ENCODE assay signal across 8 cellular contexts in genomic region chr17:42609182-42609813, GRCh38. TPM values are rescaled to one million over a fixed set of nuclear protein-coding genes. Genes with fewer than 3 reads are reported as not detected.
DNase-seq lines count a peak whose midpoint lies in the region; ATAC-seq and TF ChIP-seq lines count a peak whose summit lies in the region.

TSS of gene RETREG3 (minus strand) at chr17:42609374. CDS start at chr17:42609324, 50 bp downstream.
TSS of gene TUBG1 (plus strand) at chr17:42609683. CDS start at chr17:42609738, 55 bp downstream.

- peak within 1 kb of the TSS; percentile 98 for H3K4me3 ChIP-seq in CD4-positive, CD25-positive, alpha-beta regulatory T cell (ENCODE audit: low read depth, low read length)
- peak within 1 kb of the TSS; percentile 96 to 99 for H3K4me3 ChIP-seq in left lung

- peaks cover 52% of the 10 kb centered on the region for H3K4me1 ChIP-seq in CD4-positive, CD25-positive, alpha-beta regulatory T cell (ENCODE audit: control insufficient read depth, insufficient read depth, low read length, poor library complexity, severe bottlenecking)
- H3K4me1 ChIP-seq in left lung = peaks cover 12 to 51% of the 10 kb centered on the region in 2 donors

- peak; percentile 99 to 100 (median 99) for DNase-seq in CD4-positive, CD25-positive, alpha-beta regulatory T cell
- DNase-seq in NCI-H82 (lab: John Stamatoyannopoulos, UW) = peak; percentile 100
- peak; percentile 99 for DNase-seq in activated CD4-positive, alpha-beta T cell treated with anti-CD3 and anti-CD28 coated beads, Interleukin-2, amount 50 U/mL, for 48 hours
- DNase-seq in dermis blood vessel endothelial cell = peak; percentile 99
- DNase-seq in left lung = peak; percentile 99
- DNase-seq in stimulated activated CD4-positive, alpha-beta T cell treated with anti-CD3 and anti-CD28 coated beads, Interleukin-2, amount 100 ng/mL, for 48 hours = peak; percentile 98

- peaks cover 7% of the 10 kb centered on the region for H3K27me3 Mint-ChIP-seq in CD4-positive, CD25-positive, alpha-beta regulatory T cell

- intact Hi-C loops in left lung (cut with DNase I) = no loop called here

- H3K36me3 ChIP-seq in CD4-positive, CD25-positive, alpha-beta regulatory T cell (ENCODE audit: control insufficient read depth, insufficient read depth, low read length) = peaks cover 3% of the 10 kb centered on the region
- H3K36me3 ChIP-seq in left lung = peaks cover 0 to 28% of the 10 kb centered on the region in 2 donors

- peaks cover 6 to 53% (median 36%) of the 10 kb centered on the region in 4 donors for H3K4me1 Mint-ChIP-seq in CD4-positive, CD25-positive, alpha-beta regulatory T cell

- peak within 1 kb of the TSS; percentile 100 for H3K4me3 Mint-ChIP-seq in CD4-positive, CD25-positive, alpha-beta regulatory T cell

- no peaks in the 10 kb centered on the region for H3K9me3 ChIP-seq in CD4-positive, CD25-positive, alpha-beta regulatory T cell (ENCODE audit: control insufficient read depth in 2 of 2, low read length in 2 of 2)
- H3K9me3 ChIP-seq in left lung = no peaks in the 10 kb centered on the region

- no peak for TF ChIP-seq CTCF in left lung (IDR thresholded peaks at IDR 0.05)

- H3K27ac Mint-ChIP-seq in CD4-positive, CD25-positive, alpha-beta regulatory T cell = peak within 1 kb of the TSS; percentile 97 to 100 (median 100)

- no peaks in the 10 kb centered on the region for H3K27me3 ChIP-seq in CD4-positive, CD25-positive, alpha-beta regulatory T cell (ENCODE audit: control insufficient read depth, insufficient read depth, low read length)
- no peaks in the 10 kb centered on the region for H3K27me3 ChIP-seq in left lung

- ATAC-seq in CD4-positive, CD25-positive, alpha-beta regulatory T cell (ENCODE audit: low read depth in 2 of 2) = peak; percentile 90 to 93
- ATAC-seq in GM19397 (IDR thresholded peaks at IDR 0.05; ENCODE audit: unreplicated experiment) (peak; percentile 87), HG03571 (IDR thresholded peaks at IDR 0.05; ENCODE audit: unreplicated experiment) (peak; percentile 77), left lung (peak; percentile 97)

- peaks cover 26% of the 10 kb centered on the region for H3K36me3 Mint-ChIP-seq in CD4-positive, CD25-positive, alpha-beta regulatory T cell

- H3K27ac ChIP-seq in CD4-positive, CD25-positive, alpha-beta regulatory T cell (ENCODE audit: insufficient read depth, low read length, poor library complexity, severe bottlenecking) = peak within 1 kb of the TSS; percentile 91
- peak within 1 kb of the TSS; percentile 93 to 95 for H3K27ac ChIP-seq in left lung

- no peaks in the 10 kb centered on the region for H3K9me3 Mint-ChIP-seq in CD4-positive, CD25-positive, alpha-beta regulatory T cell

RNA-seq across cellular contexts. Expression of gene RETREG3, which starts in this region (rescaled TPM):
- 116 TPM for total RNA-seq in CD4-positive, CD25-positive, alpha-beta regulatory T cell
- 100 to 1,000 TPM; 201 to 243 (median 218) TPM for polyA plus RNA-seq in CD4-positive, CD25-positive, alpha-beta regulatory T cell
- total RNA-seq in dermis blood vessel endothelial cell (63.8 and 72.5 TPM in 2 replicates), left lung (10 to 100 TPM; 59.9 to 75.5 TPM)

RNA-seq across cellular contexts. Expression of gene TUBG1, which starts in this region (rescaled TPM):
- total RNA-seq in CD4-positive, CD25-positive, alpha-beta regulatory T cell = 8.2 TPM
- polyA plus RNA-seq in CD4-positive, CD25-positive, alpha-beta regulatory T cell = 10 to 100 TPM in 2 of 4 donors, 1 to 10 TPM in 2; 7.2 to 13.5 (median 10.1) TPM
- total RNA-seq in dermis blood vessel endothelial cell = 27.6 and 62.5 TPM in 2 replicates
- 10 to 100 TPM; 42.6 to 63.2 TPM for total RNA-seq in left lung

Comparison
In these comparisons a context has a peak if more than half of its experiments do, and no peak if none do; other contexts are left out.
1. Peak in every context shown above with its lines: DNase-seq, ATAC-seq, H3K4me3 ChIP-seq and H3K27ac ChIP-seq.